17 cellular contexts compared by ENCODE assay signal in the genomic region with DNA sequence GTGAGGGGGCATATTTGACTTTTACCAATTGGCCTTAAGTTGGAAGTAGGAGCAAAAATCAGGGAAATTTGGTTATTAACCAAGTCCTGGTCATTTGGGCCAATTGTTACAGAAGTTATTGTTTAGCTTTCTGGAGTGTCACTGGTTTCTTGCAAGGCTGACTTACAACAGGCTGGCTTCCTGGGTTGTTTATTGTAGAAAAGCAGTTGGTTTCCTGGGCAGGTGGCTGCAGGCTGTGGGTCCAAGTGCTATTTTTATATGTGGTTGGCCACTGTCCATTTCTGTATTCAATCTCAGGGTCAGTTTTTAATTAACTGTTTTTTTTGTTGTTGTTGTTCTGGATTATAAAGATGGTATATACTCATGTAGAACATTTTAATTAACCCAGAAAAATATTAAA.
A peak's percentile ranks its signal among the peaks of the same experiment; 100 is the strongest.
DNase-seq lines count a peak whose midpoint lies in the region; ATAC-seq and TF ChIP-seq lines count a peak whose summit lies in the region.
"Had no signal": no experiment of that assay in that cellular context is flagged by ENCODE, and none has a peak within 500 bp of the region (broad histone marks: within the 10 kb centered on the region; RNA-seq: fewer than 3 reads in every experiment).

No MANE protein-coding gene starts in this region.

- H4K20me1 ChIP-seq in BLaER1 (no peaks in the 10 kb centered on the region), OCI-LY7 (ENCODE audit: insufficient read depth, low read length) (no peaks in the 10 kb centered on the region)

- H3K4me3 Mint-ChIP-seq in CD8-positive, alpha-beta memory T cell, result no peak overlapping the region
- H3K4me3 Mint-ChIP-seq in T-cell (no peak overlapping the region), WTC11 (no peak overlapping the region)
- H3K4me3 Mint-ChIP-seq: HFFc6; T-helper 2 cell treated with Interferon-gamma antibody and Interleukin-4, amounts not matched to agents 5 μg/mL and 100 μg/mL, for 36 hours had no signal

- H3K36me3 Mint-ChIP-seq in CD8-positive, alpha-beta memory T cell, result no peaks in the 10 kb centered on the region
- H3K36me3 Mint-ChIP-seq in T-cell (no peaks in the 10 kb centered on the region), WTC11 (no peaks in the 10 kb centered on the region)

- peak overlapping the region in 1 of 8 donors; percentile 6 for H3K27ac Mint-ChIP-seq in CD8-positive, alpha-beta memory T cell
- no peak overlapping the region for H3K27ac Mint-ChIP-seq in T-cell
- H3K27ac Mint-ChIP-seq in WTC11, result no peak overlapping the region
- H3K27ac Mint-ChIP-seq: HFFc6; T-helper 2 cell treated with Interferon-gamma antibody and Interleukin-4, amounts not matched to agents 5 μg/mL and 100 μg/mL, for 36 hours had no signal

- peak overlapping the region; percentile 14; the same call in 1 of the 2 replicates for H2AFZ ChIP-seq in OCI-LY7 (ENCODE audit: low read length)
- H2AFZ ChIP-seq: PC-9 had no signal

- H3K4me3 ChIP-seq in BLaER1 (peak overlapping the region; percentile 46), OCI-LY7 (ENCODE audit: low read depth, low read length, poor library complexity, severe bottlenecking) (no peak overlapping the region)
- no peak overlapping the region for H3K4me3 ChIP-seq in CD8-positive, alpha-beta memory T cell (ENCODE audit: low read length)
- H3K4me3 ChIP-seq: MG63, PC-9 had no signal

- H3K27me3 Mint-ChIP-seq in CD8-positive, alpha-beta memory T cell, result peaks cover 4 to 15% of the 10 kb centered on the region in 2 donors
- H3K27me3 Mint-ChIP-seq in T-cell, result peaks cover 27 to 38% of the 10 kb centered on the region in 2 donors
- H3K27me3 Mint-ChIP-seq in WTC11 (ENCODE audit: low read depth), result no peaks in the 10 kb centered on the region

- H3K9me3 Mint-ChIP-seq in CD8-positive, alpha-beta memory T cell, result no peaks in the 10 kb centered on the region
- H3K9me3 Mint-ChIP-seq in T-cell (no peaks in the 10 kb centered on the region), WTC11 (peaks cover under 1% of the 10 kb centered on the region; the same call in 1 of the 2 replicates)
- H3K9me3 Mint-ChIP-seq: HFFc6; T-helper 2 cell treated with Interferon-gamma antibody and Interleukin-4, amounts not matched to agents 5 μg/mL and 100 μg/mL, for 36 hours had no signal

- H3K27me3 ChIP-seq in BLaER1, result no peaks in the 10 kb centered on the region
- H3K27me3 ChIP-seq in CD8-positive, alpha-beta memory T cell (ENCODE audit: insufficient read depth, low read length, poor library complexity, severe bottlenecking), result no peaks in the 10 kb centered on the region
- H3K27me3 ChIP-seq: MG63 had no signal

- POLR2A ChIA-PET in OCI-LY7 (lab: Charles Lee), result no interaction called here
- POLR2A ChIA-PET in CD8-positive, alpha-beta memory T cell (lab: Charles Lee), result no interaction called here
- POLR2A ChIA-PET in T-cell (lab: Charles Lee), result no interaction called here
- POLR2A ChIA-PET in WTC11 (lab: Charles Lee), result no interaction called here

- H3K27ac ChIP-seq in BLaER1, result peak overlapping the region; percentile 88
- H3K27ac ChIP-seq in OCI-LY7 (ENCODE audit: low read depth, low read length, poor library complexity, severe bottlenecking), result peak overlapping the region; percentile 23
- H3K27ac ChIP-seq in CD8-positive, alpha-beta memory T cell (ENCODE audit: low read depth, low read length), result no peak overlapping the region
- H3K27ac ChIP-seq: C4-2B, PC-9 had no signal

- no peaks in the 10 kb centered on the region for H3K9me2 ChIP-seq in OCI-LY7 (ENCODE audit: insufficient read depth, low read length)

- TF ChIP-seq CTCF in OCI-LY7 (conservative IDR thresholded peaks at IDR 0.05; ENCODE audit: low read length), result no peak
- TF ChIP-seq CTCF in WTC11 (IDR thresholded peaks at IDR 0.05), result no peak

- intact Hi-C loops in OCI-LY7 (cut with micrococcal nuclease; ENCODE audit: unreplicated experiment), result no loop called here

- H3K4me1 ChIP-seq in BLaER1, result peaks cover 97% of the 10 kb centered on the region
- H3K4me1 ChIP-seq in OCI-LY7 (ENCODE audit: insufficient read depth, low read length, poor library complexity, severe bottlenecking), result peaks cover 20% of the 10 kb centered on the region
- no peaks in the 10 kb centered on the region for H3K4me1 ChIP-seq in CD8-positive, alpha-beta memory T cell (ENCODE audit: insufficient read depth, low read length)
- H3K4me1 ChIP-seq: Caco-2 had no signal

- no peaks in the 10 kb centered on the region for H3K4me1 Mint-ChIP-seq in CD8-positive, alpha-beta memory T cell
- no peaks in the 10 kb centered on the region for H3K4me1 Mint-ChIP-seq in T-cell
- peaks cover 6% of the 10 kb centered on the region for H3K4me1 Mint-ChIP-seq in WTC11

- no TSS peak for BruUV-seq in OCI-LY7 (replicated peaks; lab: Mats Ljungman, UMichigan)

- H3K79me2 ChIP-seq in OCI-LY7 (ENCODE audit: insufficient read depth, low read depth, low read length), result no peaks in the 10 kb centered on the region

- H3K4me2 ChIP-seq in BLaER1 (peak overlapping the region; percentile 94), OCI-LY7 (ENCODE audit: low read length) (peak overlapping the region; percentile 26)
- H3K4me2 ChIP-seq: PC-9 had no signal

- H3K9me3 ChIP-seq in BLaER1 (no peaks in the 10 kb centered on the region; the same call in 1 of the 2 replicates), OCI-LY7 (ENCODE audit: low read length) (no peaks in the 10 kb centered on the region)
- no peaks in the 10 kb centered on the region for H3K9me3 ChIP-seq in CD8-positive, alpha-beta memory T cell (ENCODE audit: low read length)
- H3K9me3 ChIP-seq: Caco-2, MG63 had no signal

- H3K36me3 ChIP-seq in BLaER1, result no peaks in the 10 kb centered on the region
- no peaks in the 10 kb centered on the region for H3K36me3 ChIP-seq in OCI-LY7 (ENCODE audit: insufficient read depth, low read length)
- no peaks in the 10 kb centered on the region for H3K36me3 ChIP-seq in CD8-positive, alpha-beta memory T cell (ENCODE audit: insufficient read depth, low read length)
- H3K36me3 ChIP-seq: MG63 had no signal

- DNase-seq in OCI-LY7 (ENCODE audit: low spot score), result peak; percentile 43
- DNase-seq in CD8-positive, alpha-beta memory T cell, result no peak
- DNase-seq in T-cell, result no peak
- DNase-seq in WTC11 (ENCODE audit: low spot score), result no peak
- DNase-seq: Caco-2, KBM-7, MG63, NCI-H187 treated with DMSO at 0.1 percent for 48 hours, PC-9, SW 1271 had no signal

- CTCF ChIA-PET in OCI-LY7 (lab: Charles Lee; ENCODE audit: unreplicated experiment), result no interaction called here
- CTCF ChIA-PET in CD8-positive, alpha-beta memory T cell (lab: Charles Lee), result no interaction called here
- CTCF ChIA-PET in T-cell (lab: Charles Lee), result no interaction called here
- CTCF ChIA-PET in WTC11 (lab: Charles Lee), result interaction anchor here (1.1 kb wide), 1 partner anchor 17 kb away, joined by 3 read pairs; no protein-coding TSS in a partner anchor

- ATAC-seq in GM18909 (IDR thresholded peaks at IDR 0.05; ENCODE audit: poor library complexity, unreplicated experiment) (peak; percentile 54), HG03460 (IDR thresholded peaks at IDR 0.05; ENCODE audit: unreplicated experiment) (peak; percentile 69), T-cell (replicated peaks in 1 of 4) (no peak), HG03196 (IDR thresholded peaks at IDR 0.05; ENCODE audit: unreplicated experiment) (no peak), WTC11 (no peak)

- H3K9ac ChIP-seq in BLaER1, result peak overlapping the region; percentile 55

TF ChIP-seq in WTC11, 78 proteins besides CTCF, POLR2A, EP300 and RAD21 (continues in another document):
- TF ChIP-seq ZNF263 (CRISPR knock-in tag; IDR thresholded peaks at IDR 0.05; ENCODE audit: low read depth) (no peak), ZNF138 (CRISPR knock-in tag; conservative IDR thresholded peaks at IDR 0.05) (no peak), TCF7 (CRISPR knock-in tag; IDR thresholded peaks at IDR 0.05; ENCODE audit: low read depth) (no peak), GABPB1 (CRISPR knock-in tag; IDR thresholded peaks at IDR 0.05) (no peak), RORB (CRISPR knock-in tag; IDR thresholded peaks at IDR 0.05) (no peak), ZNF121 (CRISPR knock-in tag; IDR thresholded peaks at IDR 0.05) (no peak)
- TF ChIP-seq, protein P1, sequence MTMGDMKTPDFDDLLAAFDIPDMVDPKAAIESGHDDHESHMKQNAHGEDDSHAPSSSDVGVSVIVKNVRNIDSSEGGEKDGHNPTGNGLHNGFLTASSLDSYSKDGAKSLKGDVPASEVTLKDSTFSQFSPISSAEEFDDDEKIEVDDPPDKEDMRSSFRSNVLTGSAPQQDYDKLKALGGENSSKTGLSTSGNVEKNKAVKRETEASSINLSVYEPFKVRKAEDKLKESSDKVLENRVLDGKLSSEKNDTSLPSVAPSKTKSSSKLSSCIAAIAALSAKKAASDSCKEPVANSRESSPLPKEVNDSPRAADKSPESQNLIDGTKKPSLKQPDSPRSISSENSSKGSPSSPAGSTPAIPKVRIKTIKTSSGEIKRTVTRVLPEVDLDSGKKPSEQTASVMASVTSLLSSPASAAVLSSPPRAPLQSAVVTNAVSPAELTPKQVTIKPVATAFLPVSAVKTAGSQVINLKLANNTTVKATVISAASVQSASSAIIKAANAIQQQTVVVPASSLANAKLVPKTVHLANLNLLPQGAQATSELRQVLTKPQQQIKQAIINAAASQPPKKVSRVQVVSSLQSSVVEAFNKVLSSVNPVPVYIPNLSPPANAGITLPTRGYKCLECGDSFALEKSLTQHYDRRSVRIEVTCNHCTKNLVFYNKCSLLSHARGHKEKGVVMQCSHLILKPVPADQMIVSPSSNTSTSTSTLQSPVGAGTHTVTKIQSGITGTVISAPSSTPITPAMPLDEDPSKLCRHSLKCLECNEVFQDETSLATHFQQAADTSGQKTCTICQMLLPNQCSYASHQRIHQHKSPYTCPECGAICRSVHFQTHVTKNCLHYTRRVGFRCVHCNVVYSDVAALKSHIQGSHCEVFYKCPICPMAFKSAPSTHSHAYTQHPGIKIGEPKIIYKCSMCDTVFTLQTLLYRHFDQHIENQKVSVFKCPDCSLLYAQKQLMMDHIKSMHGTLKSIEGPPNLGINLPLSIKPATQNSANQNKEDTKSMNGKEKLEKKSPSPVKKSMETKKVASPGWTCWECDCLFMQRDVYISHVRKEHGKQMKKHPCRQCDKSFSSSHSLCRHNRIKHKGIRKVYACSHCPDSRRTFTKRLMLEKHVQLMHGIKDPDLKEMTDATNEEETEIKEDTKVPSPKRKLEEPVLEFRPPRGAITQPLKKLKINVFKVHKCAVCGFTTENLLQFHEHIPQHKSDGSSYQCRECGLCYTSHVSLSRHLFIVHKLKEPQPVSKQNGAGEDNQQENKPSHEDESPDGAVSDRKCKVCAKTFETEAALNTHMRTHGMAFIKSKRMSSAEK (CRISPR knock-in tag; IDR thresholded peaks at IDR 0.05; ENCODE audit: borderline replicate concordance), result no peak
- TF ChIP-seq, protein P2, sequence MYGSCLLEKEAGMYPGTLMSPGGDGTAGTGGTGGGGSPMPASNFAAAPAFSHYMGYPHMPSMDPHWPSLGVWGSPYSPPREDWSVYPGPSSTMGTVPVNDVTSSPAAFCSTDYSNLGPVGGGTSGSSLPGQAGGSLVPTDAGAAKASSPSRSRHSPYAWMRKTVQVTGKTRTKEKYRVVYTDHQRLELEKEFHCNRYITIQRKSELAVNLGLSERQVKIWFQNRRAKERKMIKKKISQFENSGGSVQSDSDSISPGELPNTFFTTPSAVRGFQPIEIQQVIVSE (CRISPR knock-in tag; IDR thresholded peaks at IDR 0.05; ENCODE audit: borderline replicate concordance), result no peak

Comparison
In these comparisons a context has a peak if more than half of its experiments do, and no peak if none do; other contexts are left out.
1. ATAC-seq: peak in GM18909 (single experiment) and HG03460 (single experiment); none in T-cell (0 of 4), HG03196 (single experiment) and WTC11 (single experiment).